Comparison of ENCODE assay signal across 19 cellular contexts in the genomic region with DNA sequence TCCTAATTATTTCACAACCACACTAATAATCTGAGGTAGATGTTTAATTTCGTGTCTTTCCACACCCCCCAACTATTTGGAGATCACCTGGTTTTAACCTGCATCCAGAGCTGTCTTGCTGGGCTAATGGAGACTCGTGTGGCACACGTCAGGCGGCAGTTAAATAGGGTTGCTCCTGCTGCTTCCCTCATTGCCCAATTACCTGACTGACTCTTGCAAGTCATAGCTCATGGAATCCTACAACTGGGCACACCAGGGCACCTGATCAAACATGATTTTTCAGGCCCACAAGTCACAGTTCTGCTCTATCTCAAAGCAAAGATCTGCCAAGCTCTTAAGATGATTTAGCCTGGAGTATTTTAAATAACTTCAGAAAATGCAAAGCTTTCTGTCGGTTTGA.
"Had no signal": no experiment of that assay in that cellular context is flagged by ENCODE, and none has a peak within 500 bp of the region (broad histone marks: within the 10 kb centered on the region; RNA-seq: fewer than 3 reads in every experiment).

No MANE protein-coding gene starts in this region.

- H3K27me3 Mint-ChIP-seq: activated B cell treated with CpG ODN at 0.5 μM for 24 hours; natural killer cell treated with Interleukin-12 subunit alpha and Interleukin-12 subunit beta and Interleukin-15 and Interleukin-18, amount 100 ng/mL, for 72 hours; progenitor cell of endocrine pancreas had no signal

- H3K9me3 ChIP-seq: esophagus squamous epithelium, right atrium auricular region, transverse colon, vagina had no signal

- H3K4me3 ChIP-seq: esophagus squamous epithelium, right atrium auricular region, transverse colon, vagina had no signal

- DNase-seq: activated B cell treated with CpG ODN at 0.5 μM for 24 hours; activated CD4-positive, alpha-beta T cell treated with anti-CD3 and anti-CD28 coated beads for 48 hours; activated CD8-positive, alpha-beta memory T cell treated with anti-CD3 and anti-CD28 coated beads, Interleukin-2, amount 50 U/mL, for 48 hours; activated CD8-positive, alpha-beta T cell treated with anti-CD3 and anti-CD28 coated beads, Interleukin-2, amount 10 ng/mL, durations not matched to agents 7 days and 5 days; activated gamma-delta T cell; activated T-cell treated with anti-CD3 and anti-CD28 coated beads, Interleukin-2, amount 50 U/mL, for 72 hours; esophagus squamous epithelium; glutamatergic neuron; hypothalamus; small intestine; stimulated activated CD4-positive, alpha-beta T cell treated with anti-CD3 and anti-CD28 coated beads, Interleukin-4, amount 100 ng/mL, for 4 hours; stimulated activated CD8-positive, alpha-beta memory T cell treated with anti-CD3 and anti-CD28 coated beads, Interleukin-4, amount 100 ng/mL, for 48 hours; stimulated activated naive CD8-positive, alpha-beta T cell treated with anti-CD3 and anti-CD28 coated beads, Interleukin-15, Interleukin-2, amounts not matched to agents 100 U/mL and 50 U/mL, for 24 hours; transverse colon had no signal

- ATAC-seq: activated CD8-positive, alpha-beta T cell treated with anti-CD3 and anti-CD28 coated beads, Interleukin-2, amount 10 ng/mL, durations not matched to agents 7 days and 5 days; activated naive CD4-positive, alpha-beta T cell treated with anti-CD3 and anti-CD28 coated beads, Interleukin-2, amount 50 U/mL, for 72 hours; activated T-cell treated with anti-CD3 and anti-CD28 coated beads, Interleukin-2, amount 50 U/mL, for 72 hours; natural killer cell treated with Interleukin-12 subunit alpha and Interleukin-12 subunit beta and Interleukin-15 and Interleukin-18, amount 100 ng/mL, for 72 hours; stimulated activated naive CD8-positive, alpha-beta T cell treated with anti-CD3 and anti-CD28 coated beads, Interleukin-15, Interleukin-2, amounts not matched to agents 100 U/mL and 50 U/mL, for 24 hours had no signal

- H3K9me3 Mint-ChIP-seq: activated B cell treated with CpG ODN at 0.5 μM for 24 hours had no signal

- H3K36me3 ChIP-seq: esophagus squamous epithelium, right atrium auricular region, transverse colon, vagina had no signal

- H3K4me1 ChIP-seq: esophagus squamous epithelium, right atrium auricular region, transverse colon, vagina had no signal

- H3K36me3 Mint-ChIP-seq: activated naive CD4-positive, alpha-beta T cell treated with anti-CD3 and anti-CD28 coated beads, Interleukin-2, amount 50 U/mL, for 72 hours; natural killer cell treated with Interleukin-12 subunit alpha and Interleukin-12 subunit beta and Interleukin-15 and Interleukin-18, amount 100 ng/mL, for 72 hours had no signal

- H3K4me1 Mint-ChIP-seq: activated B cell treated with CpG ODN at 0.5 μM for 24 hours had no signal

- H3K27me3 ChIP-seq: esophagus squamous epithelium, right atrium auricular region, transverse colon, vagina had no signal

- H3K4me3 Mint-ChIP-seq: activated B cell treated with CpG ODN at 0.5 μM for 24 hours; activated CD8-positive, alpha-beta T cell treated with anti-CD3 and anti-CD28 coated beads, Interleukin-2, amount 10 ng/mL, durations not matched to agents 7 days and 5 days; activated T-cell treated with anti-CD3 and anti-CD28 coated beads, Interleukin-2, amount 50 U/mL, for 72 hours; natural killer cell treated with Interleukin-12 subunit alpha and Interleukin-12 subunit beta and Interleukin-15 and Interleukin-18, amount 100 ng/mL, for 72 hours had no signal

- H3K27ac Mint-ChIP-seq: activated B cell treated with CpG ODN at 0.5 μM for 24 hours; activated CD8-positive, alpha-beta T cell treated with anti-CD3 and anti-CD28 coated beads, Interleukin-2, amount 10 ng/mL, durations not matched to agents 7 days and 5 days; activated naive CD4-positive, alpha-beta T cell treated with anti-CD3 and anti-CD28 coated beads, Interleukin-2, amount 50 U/mL, for 72 hours; activated T-cell treated with anti-CD3 and anti-CD28 coated beads, Interleukin-2, amount 50 U/mL, for 72 hours; natural killer cell treated with Interleukin-12 subunit alpha and Interleukin-12 subunit beta and Interleukin-15 and Interleukin-18, amount 100 ng/mL, for 72 hours; progenitor cell of endocrine pancreas had no signal

- H3K27ac ChIP-seq: esophagus squamous epithelium, right atrium auricular region, transverse colon, vagina had no signal
